In genomic region chr7:116811768-116812167, GRCh38 we compare ENCODE assay signal across 19 cellular contexts.
"Had no signal": no experiment of that assay in that cellular context is flagged by ENCODE, and none has a peak within 500 bp of the region (broad histone marks: within the 10 kb centered on the region; RNA-seq: fewer than 3 reads in every experiment).

No MANE protein-coding gene starts in this region.

- ATAC-seq: heart left ventricle, mucosa of descending colon, natural killer cell had no signal

- H3K27ac ChIP-seq: coronary artery, heart left ventricle, sigmoid colon, skin epidermis, stomach, thoracic aorta had no signal

- H3K9me3 ChIP-seq: heart left ventricle, mucosa of descending colon, sigmoid colon, stomach, thoracic aorta had no signal

- DNase-seq: effector CD4-positive, alpha-beta T cell; foreskin melanocyte; heart left ventricle; hypothalamus; kidney glomerular epithelial cell; mammary epithelial cell; mucosa of descending colon; natural killer cell; posterior cingulate gyrus; sigmoid colon; stimulated activated CD4-positive, alpha-beta T cell treated with anti-CD3 and anti-CD28 coated beads, Interleukin-12 subunit alpha, Interleukin-12 subunit beta, amount 100 ng/mL, for 4 hours; stimulated activated naive CD4-positive, alpha-beta T cell; stomach; substantia nigra; trophoblast cell had no signal

- H3K27me3 ChIP-seq: heart left ventricle, sigmoid colon, stomach had no signal

- FAIRE-seq: islet of Langerhans had no signal

- H3K4me3 ChIP-seq: coronary artery, heart left ventricle, mucosa of descending colon, sigmoid colon, skin epidermis, stomach, thoracic aorta had no signal

- H3K36me3 ChIP-seq: heart left ventricle, sigmoid colon, stomach, thoracic aorta had no signal
